1 cellular context compared by ENCODE assay signal in the genomic region with DNA sequence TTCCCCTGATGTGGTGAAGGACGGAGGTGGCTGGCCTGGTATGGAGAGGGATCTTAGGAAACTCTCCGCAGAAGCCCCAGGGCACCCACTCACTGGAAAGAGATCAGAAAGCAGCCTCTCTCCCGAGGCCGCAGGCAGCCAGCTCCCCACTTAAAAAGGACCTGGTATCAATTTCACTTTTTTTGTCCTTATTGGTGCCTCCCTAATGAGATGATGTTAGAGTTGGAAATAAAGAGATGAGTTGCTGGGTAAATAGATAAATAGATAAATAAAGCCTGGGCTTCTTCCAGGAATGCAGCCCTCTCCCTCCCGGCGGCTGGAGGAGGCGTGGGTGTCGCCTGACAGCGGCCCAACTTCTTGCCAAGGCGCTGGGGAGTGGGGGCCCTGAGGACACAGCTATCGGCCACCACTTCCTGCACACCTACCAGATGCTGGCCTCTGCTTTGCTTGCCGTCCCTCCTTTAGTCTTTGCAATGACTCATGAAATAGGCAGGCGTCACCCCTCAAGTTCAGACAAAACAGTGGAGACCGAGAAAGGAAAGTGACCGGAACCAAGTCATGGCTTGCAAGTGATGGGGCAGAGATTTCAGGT.
TF ChIP-seq lines count a peak whose summit lies in the region.

No MANE protein-coding gene starts in this region.

TF ChIP-seq in K562, 482 proteins besides CTCF, POLR2A, EP300 and RAD21 (continued from another document):
- TF ChIP-seq, protein P1, sequence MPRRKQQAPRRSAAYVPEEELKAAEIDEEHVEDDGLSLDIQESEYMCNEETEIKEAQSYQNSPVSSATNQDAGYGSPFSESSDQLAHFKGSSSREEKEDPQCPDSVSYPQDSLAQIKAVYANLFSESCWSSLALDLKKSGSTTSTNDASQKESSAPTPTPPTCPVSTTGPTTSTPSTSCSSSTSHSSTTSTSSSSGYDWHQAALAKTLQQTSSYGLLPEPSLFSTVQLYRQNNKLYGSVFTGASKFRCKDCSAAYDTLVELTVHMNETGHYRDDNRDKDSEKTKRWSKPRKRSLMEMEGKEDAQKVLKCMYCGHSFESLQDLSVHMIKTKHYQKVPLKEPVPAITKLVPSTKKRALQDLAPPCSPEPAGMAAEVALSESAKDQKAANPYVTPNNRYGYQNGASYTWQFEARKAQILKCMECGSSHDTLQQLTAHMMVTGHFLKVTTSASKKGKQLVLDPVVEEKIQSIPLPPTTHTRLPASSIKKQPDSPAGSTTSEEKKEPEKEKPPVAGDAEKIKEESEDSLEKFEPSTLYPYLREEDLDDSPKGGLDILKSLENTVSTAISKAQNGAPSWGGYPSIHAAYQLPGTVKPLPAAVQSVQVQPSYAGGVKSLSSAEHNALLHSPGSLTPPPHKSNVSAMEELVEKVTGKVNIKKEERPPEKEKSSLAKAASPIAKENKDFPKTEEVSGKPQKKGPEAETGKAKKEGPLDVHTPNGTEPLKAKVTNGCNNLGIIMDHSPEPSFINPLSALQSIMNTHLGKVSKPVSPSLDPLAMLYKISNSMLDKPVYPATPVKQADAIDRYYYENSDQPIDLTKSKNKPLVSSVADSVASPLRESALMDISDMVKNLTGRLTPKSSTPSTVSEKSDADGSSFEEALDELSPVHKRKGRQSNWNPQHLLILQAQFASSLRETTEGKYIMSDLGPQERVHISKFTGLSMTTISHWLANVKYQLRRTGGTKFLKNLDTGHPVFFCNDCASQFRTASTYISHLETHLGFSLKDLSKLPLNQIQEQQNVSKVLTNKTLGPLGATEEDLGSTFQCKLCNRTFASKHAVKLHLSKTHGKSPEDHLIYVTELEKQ (CRISPR knock-in tag; IDR thresholded peaks at IDR 0.05), result no peak
- TF ChIP-seq ZNF785 (CRISPR knock-in tag; IDR thresholded peaks at IDR 0.05) (no peak), MCM3 (IDR thresholded peaks at IDR 0.05) (no peak), CHD1 (IDR thresholded peaks at IDR 0.05; ENCODE audit: low read length) (no peak), ZNF143 (CRISPR knock-in tag; IDR thresholded peaks at IDR 0.05) (no peak), ZNF77 (CRISPR knock-in tag; IDR thresholded peaks at IDR 0.05) (no peak), KDM1A (IDR thresholded peaks at IDR 0.05) (peak; percentile 89 to 90), CBX2 (IDR thresholded peaks at IDR 0.05; ENCODE audit: insufficient read depth, low read length, poor library complexity, severe bottlenecking) (no peak), MEF2A (IDR thresholded peaks at IDR 0.05; ENCODE audit: control insufficient read depth, low read depth, low read length) (no peak), SMARCE1 (IDR thresholded peaks at IDR 0.05) (peak; percentile 65; the same call in 1 of the 2 replicates), DACH1 (IDR thresholded peaks at IDR 0.05; ENCODE audit: partially characterized antibody) (peak; percentile 15), ZNF316 (IDR thresholded peaks at IDR 0.05) (peak; percentile 32; the same call in 1 of the 2 replicates), NR2C2 (CRISPR knock-in tag; IDR thresholded peaks at IDR 0.05) (no peak), NR2C2 (tag; IDR thresholded peaks at IDR 0.05) (peak; percentile 42; the same call in 1 of the 2 replicates), FOXA1 (IDR thresholded peaks at IDR 0.05; ENCODE audit: borderline replicate concordance) (no peak), U2AF1 (optimal IDR thresholded peaks at IDR 0.05; ENCODE audit: low read depth, low read length) (no peak), TAL1 (IDR thresholded peaks at IDR 0.05) (no peak), ZNF184 (CRISPR knock-in tag; IDR thresholded peaks at IDR 0.05) (no peak), SUPT5H (IDR thresholded peaks at IDR 0.05) (no peak), ZNF444 (CRISPR knock-in tag; IDR thresholded peaks at IDR 0.05) (no peak), NONO (IDR thresholded peaks at IDR 0.05; ENCODE audit: low read depth in 2 of 2, low read length in 1 of 2) (no peak)
- TF ChIP-seq, protein P2, sequence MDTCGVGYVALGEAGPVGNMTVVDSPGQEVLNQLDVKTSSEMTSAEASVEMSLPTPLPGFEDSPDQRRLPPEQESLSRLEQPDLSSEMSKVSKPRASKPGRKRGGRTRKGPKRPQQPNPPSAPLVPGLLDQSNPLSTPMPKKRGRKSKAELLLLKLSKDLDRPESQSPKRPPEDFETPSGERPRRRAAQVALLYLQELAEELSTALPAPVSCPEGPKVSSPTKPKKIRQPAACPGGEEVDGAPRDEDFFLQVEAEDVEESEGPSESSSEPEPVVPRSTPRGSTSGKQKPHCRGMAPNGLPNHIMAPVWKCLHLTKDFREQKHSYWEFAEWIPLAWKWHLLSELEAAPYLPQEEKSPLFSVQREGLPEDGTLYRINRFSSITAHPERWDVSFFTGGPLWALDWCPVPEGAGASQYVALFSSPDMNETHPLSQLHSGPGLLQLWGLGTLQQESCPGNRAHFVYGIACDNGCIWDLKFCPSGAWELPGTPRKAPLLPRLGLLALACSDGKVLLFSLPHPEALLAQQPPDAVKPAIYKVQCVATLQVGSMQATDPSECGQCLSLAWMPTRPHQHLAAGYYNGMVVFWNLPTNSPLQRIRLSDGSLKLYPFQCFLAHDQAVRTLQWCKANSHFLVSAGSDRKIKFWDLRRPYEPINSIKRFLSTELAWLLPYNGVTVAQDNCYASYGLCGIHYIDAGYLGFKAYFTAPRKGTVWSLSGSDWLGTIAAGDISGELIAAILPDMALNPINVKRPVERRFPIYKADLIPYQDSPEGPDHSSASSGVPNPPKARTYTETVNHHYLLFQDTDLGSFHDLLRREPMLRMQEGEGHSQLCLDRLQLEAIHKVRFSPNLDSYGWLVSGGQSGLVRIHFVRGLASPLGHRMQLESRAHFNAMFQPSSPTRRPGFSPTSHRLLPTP (IDR thresholded peaks at IDR 0.05; ENCODE audit: borderline replicate concordance, extremely low read depth, insufficient read length), result no peak
- TF ChIP-seq, protein P3, sequence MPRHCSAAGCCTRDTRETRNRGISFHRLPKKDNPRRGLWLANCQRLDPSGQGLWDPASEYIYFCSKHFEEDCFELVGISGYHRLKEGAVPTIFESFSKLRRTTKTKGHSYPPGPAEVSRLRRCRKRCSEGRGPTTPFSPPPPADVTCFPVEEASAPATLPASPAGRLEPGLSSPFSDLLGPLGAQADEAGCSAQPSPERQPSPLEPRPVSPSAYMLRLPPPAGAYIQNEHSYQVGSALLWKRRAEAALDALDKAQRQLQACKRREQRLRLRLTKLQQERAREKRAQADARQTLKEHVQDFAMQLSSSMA (CRISPR knock-in tag; IDR thresholded peaks at IDR 0.05), result no peak
- TF ChIP-seq, protein P4, sequence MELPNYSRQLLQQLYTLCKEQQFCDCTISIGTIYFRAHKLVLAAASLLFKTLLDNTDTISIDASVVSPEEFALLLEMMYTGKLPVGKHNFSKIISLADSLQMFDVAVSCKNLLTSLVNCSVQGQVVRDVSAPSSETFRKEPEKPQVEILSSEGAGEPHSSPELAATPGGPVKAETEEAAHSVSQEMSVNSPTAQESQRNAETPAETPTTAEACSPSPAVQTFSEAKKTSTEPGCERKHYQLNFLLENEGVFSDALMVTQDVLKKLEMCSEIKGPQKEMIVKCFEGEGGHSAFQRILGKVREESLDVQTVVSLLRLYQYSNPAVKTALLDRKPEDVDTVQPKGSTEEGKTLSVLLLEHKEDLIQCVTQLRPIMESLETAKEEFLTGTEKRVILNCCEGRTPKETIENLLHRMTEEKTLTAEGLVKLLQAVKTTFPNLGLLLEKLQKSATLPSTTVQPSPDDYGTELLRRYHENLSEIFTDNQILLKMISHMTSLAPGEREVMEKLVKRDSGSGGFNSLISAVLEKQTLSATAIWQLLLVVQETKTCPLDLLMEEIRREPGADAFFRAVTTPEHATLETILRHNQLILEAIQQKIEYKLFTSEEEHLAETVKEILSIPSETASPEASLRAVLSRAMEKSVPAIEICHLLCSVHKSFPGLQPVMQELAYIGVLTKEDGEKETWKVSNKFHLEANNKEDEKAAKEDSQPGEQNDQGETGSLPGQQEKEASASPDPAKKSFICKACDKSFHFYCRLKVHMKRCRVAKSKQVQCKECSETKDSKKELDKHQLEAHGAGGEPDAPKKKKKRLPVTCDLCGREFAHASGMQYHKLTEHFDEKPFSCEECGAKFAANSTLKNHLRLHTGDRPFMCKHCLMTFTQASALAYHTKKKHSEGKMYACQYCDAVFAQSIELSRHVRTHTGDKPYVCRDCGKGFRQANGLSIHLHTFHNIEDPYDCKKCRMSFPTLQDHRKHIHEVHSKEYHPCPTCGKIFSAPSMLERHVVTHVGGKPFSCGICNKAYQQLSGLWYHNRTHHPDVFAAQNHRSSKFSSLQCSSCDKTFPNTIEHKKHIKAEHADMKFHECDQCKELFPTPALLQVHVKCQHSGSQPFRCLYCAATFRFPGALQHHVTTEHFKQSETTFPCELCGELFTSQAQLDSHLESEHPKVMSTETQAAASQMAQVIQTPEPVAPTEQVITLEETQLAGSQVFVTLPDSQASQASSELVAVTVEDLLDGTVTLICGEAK (IDR thresholded peaks at IDR 0.05), result no peak
- TF ChIP-seq, protein P4 (CRISPR knock-in tag; IDR thresholded peaks at IDR 0.05), result no peak
- TF ChIP-seq, protein P5, sequence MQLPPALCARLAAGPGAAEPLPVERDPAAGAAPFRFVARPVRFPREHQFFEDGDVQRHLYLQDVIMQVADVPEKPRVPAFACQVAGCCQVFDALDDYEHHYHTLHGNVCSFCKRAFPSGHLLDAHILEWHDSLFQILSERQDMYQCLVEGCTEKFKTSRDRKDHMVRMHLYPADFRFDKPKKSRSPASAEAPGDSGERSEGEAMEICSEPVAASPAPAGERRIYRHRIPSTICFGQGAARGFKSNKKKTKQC (CRISPR knock-in tag; IDR thresholded peaks at IDR 0.05), result no peak
